Comparison of ENCODE assay signal across 18 cellular contexts in genomic region chrX:79364306-79364705, GRCh38. TPM values are rescaled to one million over a fixed set of nuclear protein-coding genes. Genes with fewer than 3 reads are reported as not detected.
DNase-seq lines count a peak whose midpoint lies in the region; ATAC-seq and TF ChIP-seq lines count a peak whose summit lies in the region.
"Had no signal": no experiment of that assay in that cellular context is flagged by ENCODE, and none has a peak within 500 bp of the region (broad histone marks: within the 10 kb centered on the region; RNA-seq: fewer than 3 reads in every experiment).

No MANE protein-coding gene starts in this region.

- H3K4me3 ChIP-seq in right cardiac atrium (ENCODE audit: low read length), result peak overlapping the region; percentile 15
- peak overlapping the region in 5 of 10 donors; percentile 4 to 63 (median 57) for H3K4me3 ChIP-seq in heart right ventricle
- peak overlapping the region; percentile 83 for H3K4me3 ChIP-seq in Loucy (ENCODE audit: low read length, poor library complexity, severe bottlenecking)
- H3K4me3 ChIP-seq: lung, smooth muscle cell had no signal

- H3K79me2 ChIP-seq in Loucy (ENCODE audit: insufficient read depth, low read length), result peaks cover 71% of the 10 kb centered on the region

- H3K27me3 Mint-ChIP-seq in stimulated activated naive CD8-positive, alpha-beta T cell treated with anti-CD3 and anti-CD28 coated beads, Interleukin-15, amount 100 ng/mL, for 72 hours, result no peaks in the 10 kb centered on the region
- H3K27me3 Mint-ChIP-seq: B cell had no signal

- peak overlapping the region; percentile 95 for H3K9ac ChIP-seq in Loucy (ENCODE audit: low read depth, low read length, poor library complexity, severe bottlenecking)

- H3K36me3 ChIP-seq in heart right ventricle (peaks cover 0 to 22% (median 0%) of the 10 kb centered on the region in 9 donors), Loucy (ENCODE audit: insufficient read depth, low read length) (peaks cover 30% of the 10 kb centered on the region; the same call in 1 of the 2 replicates)

- DNase-seq in right cardiac atrium (no peak), heart right ventricle (no peak), HCEC 1CT (no peak), OCI-M2 (lab: John Stamatoyannopoulos, UW; ENCODE audit: unreplicated experiment) (no peak)
- no peak for DNase-seq in activated naive CD4-positive, alpha-beta T cell treated with anti-CD3 and anti-CD28 coated beads, Interleukin-2, amount 50 U/mL, for 72 hours (ENCODE audit: low spot score in 2 of 2)
- no peak for DNase-seq in stimulated activated naive CD8-positive, alpha-beta T cell treated with anti-CD3 and anti-CD28 coated beads, Interleukin-15, amount 100 ng/mL, for 72 hours
- DNase-seq: effector CD4-positive, alpha-beta T cell; head of caudate nucleus; MV-4-11; NCI-H2029 treated with DMSO at 0.1 percent for 48 hours; NCI-H524; trophoblast cell had no signal

- peak overlapping the region; percentile 72 to 77 for H3K27ac Mint-ChIP-seq in activated naive CD4-positive, alpha-beta T cell treated with anti-CD3 and anti-CD28 coated beads, Interleukin-2, amount 50 U/mL, for 72 hours
- peak overlapping the region in 1 of 2 donors; percentile 69 for H3K27ac Mint-ChIP-seq in stimulated activated naive CD8-positive, alpha-beta T cell treated with anti-CD3 and anti-CD28 coated beads, Interleukin-15, amount 100 ng/mL, for 72 hours
- H3K27ac Mint-ChIP-seq: B cell had no signal

- H3K9me3 Mint-ChIP-seq in activated naive CD4-positive, alpha-beta T cell treated with anti-CD3 and anti-CD28 coated beads, Interleukin-2, amount 50 U/mL, for 72 hours, result no peaks in the 10 kb centered on the region
- H3K9me3 Mint-ChIP-seq in stimulated activated naive CD8-positive, alpha-beta T cell treated with anti-CD3 and anti-CD28 coated beads, Interleukin-15, amount 100 ng/mL, for 72 hours, result no peaks in the 10 kb centered on the region

- H3K9me3 ChIP-seq in right cardiac atrium (ENCODE audit: control insufficient read depth, low read length) (no peaks in the 10 kb centered on the region), heart right ventricle (no peaks in the 10 kb centered on the region), Loucy (ENCODE audit: insufficient read depth, low read depth, low read length) (no peaks in the 10 kb centered on the region)

- H3K4me1 Mint-ChIP-seq in stimulated activated naive CD8-positive, alpha-beta T cell treated with anti-CD3 and anti-CD28 coated beads, Interleukin-15, amount 100 ng/mL, for 72 hours, result peaks cover 37% of the 10 kb centered on the region

- H3K9me2 ChIP-seq in Loucy (replicated peaks; ENCODE audit: low read depth, low read length), result no peaks in the 10 kb centered on the region

- ATAC-seq in right cardiac atrium (no peak), heart right ventricle (no peak), HG03045 (IDR thresholded peaks at IDR 0.05; ENCODE audit: unreplicated experiment) (no peak)
- no peak for ATAC-seq in activated naive CD4-positive, alpha-beta T cell treated with anti-CD3 and anti-CD28 coated beads, Interleukin-2, amount 50 U/mL, for 72 hours
- no peak for ATAC-seq in stimulated activated naive CD8-positive, alpha-beta T cell treated with anti-CD3 and anti-CD28 coated beads, Interleukin-15, amount 100 ng/mL, for 72 hours

- peaks cover 9% of the 10 kb centered on the region; the same call in 1 of the 2 replicates for H3F3A ChIP-seq in Loucy (ENCODE audit: low read depth)

- no peak overlapping the region for H2AFZ ChIP-seq in Loucy (ENCODE audit: low read length)

- 43% methylated on average over 5 of the region's 5 CpGs for WGBS in right cardiac atrium
- WGBS in heart right ventricle, 2 donors, result 47 to 52% methylated on average over 5 of the region's 5 CpGs

- H3K36me3 Mint-ChIP-seq in activated naive CD4-positive, alpha-beta T cell treated with anti-CD3 and anti-CD28 coated beads, Interleukin-2, amount 50 U/mL, for 72 hours, result peaks cover 0 to 13% of the 10 kb centered on the region in 2 donors

- H3K4me1 ChIP-seq in right cardiac atrium (ENCODE audit: control insufficient read depth, insufficient read depth, low read length) (no peaks in the 10 kb centered on the region), heart right ventricle (peaks cover 0 to 4% (median 0%) of the 10 kb centered on the region in 9 donors), Loucy (ENCODE audit: insufficient read depth, low read length, poor library complexity, severe bottlenecking) (peaks cover 45% of the 10 kb centered on the region)

- H3K27me3 ChIP-seq in right cardiac atrium (ENCODE audit: control insufficient read depth, insufficient read depth) (no peaks in the 10 kb centered on the region), heart right ventricle (peaks cover 0 to 4% (median 0%) of the 10 kb centered on the region in 7 donors), Loucy (ENCODE audit: insufficient read depth, low read length, poor library complexity, severe bottlenecking) (no peaks in the 10 kb centered on the region)

- peak overlapping the region; percentile 77 for H3K4me2 ChIP-seq in Loucy (ENCODE audit: low read depth, low read length, poor library complexity, severe bottlenecking)
- H3K4me2 ChIP-seq: smooth muscle cell had no signal

- peaks cover 29% of the 10 kb centered on the region for H4K20me1 ChIP-seq in Loucy (ENCODE audit: insufficient read depth, low read length, poor library complexity, severe bottlenecking)

- H3K27ac ChIP-seq in right cardiac atrium (ENCODE audit: low read length), result no peak overlapping the region
- H3K27ac ChIP-seq in heart right ventricle, result no peak overlapping the region

- TF ChIP-seq CTCF in heart right ventricle (IDR thresholded peaks at IDR 0.05), result no peak
- TF ChIP-seq CTCF in Loucy (conservative IDR thresholded peaks at IDR 0.05; ENCODE audit: low read length), result no peak

- intact Hi-C loops in right cardiac atrium (cut with DNase I), result no loop called here
- intact Hi-C loops in heart right ventricle (cut with DNase I), result loop anchor here in 1 of 10 donors (2.0 to 10.0 kb wide), 2 partner anchors 48 to 100 kb away; no protein-coding TSS in a partner anchor

- peak overlapping the region; percentile 10 to 79 for H3K4me3 Mint-ChIP-seq in stimulated activated naive CD8-positive, alpha-beta T cell treated with anti-CD3 and anti-CD28 coated beads, Interleukin-15, amount 100 ng/mL, for 72 hours
- H3K4me3 Mint-ChIP-seq: B cell had no signal

RNA-seq across cellular contexts. Expression of gene ITM2A, which starts 2.8 kb away (rescaled TPM):
- 100 to 1,000 TPM; 128 to 174 (median 145) TPM for total RNA-seq in right cardiac atrium
- polyA plus RNA-seq in right cardiac atrium, result 76.3 TPM
- 10 to 100 TPM; 43.5 to 85.2 (median 64.4) TPM for total RNA-seq in heart right ventricle
- polyA plus RNA-seq in heart right ventricle, result 10 to 100 TPM; 22.6 to 55.2 TPM
- 100 to 1,000 TPM; 110 to 131 TPM for total RNA-seq in activated naive CD4-positive, alpha-beta T cell treated with anti-CD3 and anti-CD28 coated beads, Interleukin-2, amount 50 U/mL, for 72 hours
- total RNA-seq: G401 had no signal
